ENCODE assay signal across 8 cellular contexts in the genomic region with DNA sequence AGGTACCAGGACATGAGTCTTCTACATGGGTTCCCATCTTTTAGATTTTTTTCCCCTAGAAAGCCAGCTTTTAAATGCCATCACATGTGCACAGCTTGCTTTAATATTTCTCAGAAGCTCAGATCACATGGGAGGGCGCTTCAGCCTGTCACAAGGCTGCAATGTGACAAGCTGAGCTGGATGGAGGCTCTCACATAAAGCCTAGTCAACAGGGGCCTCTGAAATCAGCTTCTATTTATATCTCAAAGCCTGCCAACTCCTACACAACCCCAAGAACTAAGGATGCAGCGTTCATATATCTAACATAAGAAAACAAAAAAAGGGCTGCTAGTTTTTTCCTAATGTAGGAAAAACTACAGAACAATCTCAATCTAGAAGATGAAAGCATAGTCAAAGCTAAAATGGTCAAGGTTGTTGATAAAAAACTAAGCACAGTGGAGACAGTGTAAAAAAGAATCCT. TPM values are rescaled to one million over a fixed set of nuclear protein-coding genes. Genes with fewer than 3 reads are reported as not detected.
DNase-seq lines count a peak whose midpoint lies in the region; ATAC-seq, FAIRE-seq and TF ChIP-seq lines count a peak whose summit lies in the region.

No MANE protein-coding gene starts in this region.

- intact Hi-C loops in heart right ventricle (cut with DNase I), result loop anchor here in 9 of 10 donors (5.0 to 10.0 kb wide), 13 partner anchors 48 to 1948 kb away; a partner anchor contains a TSS

- H3K9me3 ChIP-seq in heart right ventricle, result no peaks in the 10 kb centered on the region

- H3K27me3 ChIP-seq in heart right ventricle, result no peaks in the 10 kb centered on the region

- no peak for FAIRE-seq in urothelium cell line (lab: Jason Lieb, UNC)

- DNase-seq in CD1c-positive myeloid dendritic cell (ENCODE audit: extremely low spot score), result peak; percentile 90
- DNase-seq in GM19238 (ENCODE audit: insufficient read length, low spot score), result peak; percentile 19
- peak; percentile 75 for DNase-seq in RPMI7951 (ENCODE audit: low read depth)
- peak; percentile 63 for DNase-seq in amniotic stem cell (lab: John Stamatoyannopoulos, UW)
- peak; percentile 17 to 82 for DNase-seq in heart right ventricle
- peak; percentile 99 for DNase-seq in pons (ENCODE audit: low spot score)
- peak; percentile 21 for DNase-seq in urothelium cell line (ENCODE audit: low spot score)

- H3K27ac ChIP-seq in heart right ventricle, result peak overlapping the region; percentile 98 to 100 (median 100)

- no peak for TF ChIP-seq CTCF in heart right ventricle (IDR thresholded peaks at IDR 0.05)

- H3K4me1 ChIP-seq in heart right ventricle, result peaks cover 9 to 71% (median 55%) of the 10 kb centered on the region in 9 donors

- peak overlapping the region; percentile 63 to 94 (median 88) for H3K4me3 ChIP-seq in heart right ventricle

- WGBS in heart right ventricle, 2 donors, result 0% methylated on average over 2 of the region's 2 CpGs

- peak; percentile 24 for ATAC-seq in HG03457 (IDR thresholded peaks at IDR 0.05; ENCODE audit: unreplicated experiment)
- peak in 7 of 8 donors; percentile 9 to 68 (median 48) for ATAC-seq in heart right ventricle

- peaks cover 0 to 42% (median 25%) of the 10 kb centered on the region in 9 donors for H3K36me3 ChIP-seq in heart right ventricle

RNA-seq across cellular contexts. Expression of a gene that starts 2.3 kb away (rescaled TPM):
- 92.4 and 115 TPM in 2 replicates for total RNA-seq in RPMI7951 (2014; rRNA removed; shearing (Covaris generic))
- total RNA-seq in heart right ventricle, result 100 to 1,000 TPM; 158 to 280 (median 230) TPM
- polyA plus RNA-seq in heart right ventricle, result 100 to 1,000 TPM in 1 of 2 donors, 10 to 100 TPM in 1; 66.7 to 147 TPM

Comparison
In these comparisons a context has a peak if more than half of its experiments do, and no peak if none do; other contexts are left out.
1. Peak in every context shown above with its lines: DNase-seq, ATAC-seq, H3K4me3 ChIP-seq and H3K27ac ChIP-seq.
2. DNase-seq: peak in every context shown above with its lines; median percentile 99 in pons; 90 in CD1c-positive myeloid dendritic cell; 75 in RPMI7951; 63 in amniotic stem cell; 50 in heart right ventricle; 21 in urothelium cell line; 19 in GM19238.